ENCODE assay signal across 8 cellular contexts in the genomic region with DNA sequence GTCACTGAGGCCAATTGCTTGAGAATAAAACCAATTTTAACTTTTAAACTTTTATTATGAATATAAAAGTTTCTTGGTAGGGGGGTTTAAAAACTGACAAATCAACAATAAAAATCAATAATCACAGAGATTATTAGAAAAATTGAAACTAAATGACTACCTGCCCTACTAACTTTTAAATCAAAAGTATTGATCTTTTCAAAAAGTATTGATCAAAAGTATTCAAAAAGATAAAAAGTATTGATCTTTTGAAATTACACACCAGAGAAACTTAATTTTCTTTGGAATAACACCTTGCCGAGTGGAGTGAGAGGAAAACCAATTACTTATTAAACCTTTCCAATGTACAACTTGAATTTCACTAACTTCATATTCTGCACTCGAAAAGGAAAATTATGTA. TPM values are rescaled to one million over a fixed set of nuclear protein-coding genes. Genes with fewer than 3 reads are reported as not detected.
DNase-seq lines count a peak whose midpoint lies in the region; ATAC-seq and TF ChIP-seq lines count a peak whose summit lies in the region.

No MANE protein-coding gene starts in this region.

- no peak overlapping the region for H3K9ac ChIP-seq in H9 (ENCODE audit: extremely low read depth, insufficient read length, low read length)

- H3K4me3 ChIP-seq in WI38 (ENCODE audit: low read depth, low read length): peak overlapping the region; percentile 69
- H3K4me3 ChIP-seq in foreskin fibroblast (ENCODE audit: low read depth in 1 of 2, low read length in 2 of 2): peak overlapping the region; percentile 85 to 98
- peak overlapping the region; percentile 80 to 99 (median 93) for H3K4me3 ChIP-seq in skin epidermis

- no peak overlapping the region for H3K23ac ChIP-seq in H9 (ENCODE audit: insufficient read length, low read depth, low read length)

- no peaks in the 10 kb centered on the region for H4K20me1 ChIP-seq in H9 (ENCODE audit: control insufficient read depth, insufficient read depth, insufficient read length)

- H4K8ac ChIP-seq in H9 (replicated peaks; ENCODE audit: insufficient read length, low read depth, low read length): no peak overlapping the region

- no peak overlapping the region for H3K4ac ChIP-seq in H9 (ENCODE audit: low read depth, low read length)

- no peak overlapping the region for H2BK5ac ChIP-seq in H9 (ENCODE audit: insufficient read length, low read length)

- H3K56ac ChIP-seq in H9 (ENCODE audit: insufficient read length, low read depth, low read length): no peak overlapping the region

- no peak overlapping the region for H2AFZ ChIP-seq in H9 (ENCODE audit: low read length)

- no peak overlapping the region for H3T11ph ChIP-seq in H9 (ENCODE audit: low read length)

- H3K18ac ChIP-seq in H9 (ENCODE audit: insufficient read length, low read depth, low read length): no peak overlapping the region

- ATAC-seq in HG03432 (IDR thresholded peaks at IDR 0.05; ENCODE audit: unreplicated experiment): no peak
- ATAC-seq in GM19351 (IDR thresholded peaks at IDR 0.05; ENCODE audit: unreplicated experiment): no peak
- no peak for ATAC-seq in HG02852 (IDR thresholded peaks at IDR 0.05; ENCODE audit: unreplicated experiment)

- H2BK20ac ChIP-seq in H9 (ENCODE audit: low read depth, low read length, poor library complexity, severe bottlenecking): no peak overlapping the region

- no peaks in the 10 kb centered on the region for H3K79me1 ChIP-seq in H9 (ENCODE audit: insufficient read depth, low read depth, low read length, poor library complexity, severe bottlenecking)

- H3K27me3 ChIP-seq in H9 (ENCODE audit: insufficient read depth, low read length): no peaks in the 10 kb centered on the region

- H3K27ac ChIP-seq in H9 (ENCODE audit: insufficient read length, low read depth, low read length) (no peak overlapping the region), skin epidermis (peak overlapping the region in 4 of 21 experiments; percentile 98 to 99 (median 98))

- peaks cover 32 to 40% of the 10 kb centered on the region in 2 experiments for H3K4me1 Mint-ChIP-seq in H9

- no peaks in the 10 kb centered on the region; the same call in 1 of the 2 replicates for H3K27me3 Mint-ChIP-seq in H9 (ENCODE audit: low read depth)

- H4K91ac ChIP-seq in H9 (ENCODE audit: insufficient read length, low read depth, low read length): no peak overlapping the region

- no peak for DNase-seq in H9
- DNase-seq in foreskin fibroblast: no peak
- no peak for DNase-seq in KG1 (lab: John Stamatoyannopoulos, UW)

- H2BK15ac ChIP-seq in H9 (ENCODE audit: low read depth, low read length): no peak overlapping the region

- peaks cover 12% of the 10 kb centered on the region; the same call in 1 of the 2 replicates for H3K79me2 ChIP-seq in H9 (ENCODE audit: insufficient read depth, low read length)

- H3K4me1 ChIP-seq in H9 (ENCODE audit: insufficient read depth, low read length): peaks cover 3% of the 10 kb centered on the region; the same call in 1 of the 2 replicates

- peaks cover 14% of the 10 kb centered on the region for H3K23me2 ChIP-seq in H9 (ENCODE audit: insufficient read length, low read depth, low read length, poor library complexity, severe bottlenecking)

- H2BK12ac ChIP-seq in H9 (ENCODE audit: insufficient read length, low read depth, low read length): no peak overlapping the region

- H3K14ac ChIP-seq in H9 (ENCODE audit: insufficient read depth, low read length): no peak overlapping the region

- H3K36me3 Mint-ChIP-seq in H9 (ENCODE audit: insufficient read depth in 1 of 3, low read depth in 3 of 3): peaks cover 2 to 18% (median 18%) of the 10 kb centered on the region in 3 experiments; a peak in 6 of 7 replicates

- peak overlapping the region; percentile 98 for H3K4me2 ChIP-seq in H9 (ENCODE audit: insufficient read depth, insufficient read length, low read length)

- H3K9me3 ChIP-seq in H9 (ENCODE audit: control insufficient read depth, low read depth, low read length): no peaks in the 10 kb centered on the region

- H3K27ac Mint-ChIP-seq in H9: no peak overlapping the region

- H2BK120ac ChIP-seq in H9 (ENCODE audit: low read depth, low read length, poor library complexity, severe bottlenecking): no peak overlapping the region

- peak overlapping the region; percentile 89 to 97 for H3K4me3 Mint-ChIP-seq in H9

- no peaks in the 10 kb centered on the region; a peak in 1 of 5 replicates for H3K9me3 Mint-ChIP-seq in H9

- WGBS in H9 (ENCODE audit: extremely low coverage, insufficient read length, low lambda C conversion rate): no CpG with 5 or more reads among the region's 2 CpGs

- no peak overlapping the region for H2AK5ac ChIP-seq in H9 (ENCODE audit: insufficient read length, low read length)

- TF ChIP-seq CTCF in H9 (conservative IDR thresholded peaks at IDR 0.05) (no peak), WI38 (IDR thresholded peaks at IDR 0.05; ENCODE audit: low read depth, low read length) (no peak), foreskin fibroblast (IDR thresholded peaks at IDR 0.05; ENCODE audit: low read depth, low read length) (no peak)

- H4K5ac ChIP-seq in H9 (ENCODE audit: insufficient read length, low read depth, low read length): no peak overlapping the region

RNA-seq across cellular contexts. Expression of a gene that starts 2.2 kb away (rescaled TPM):
- total RNA-seq in H9 (2021): 17.1 and 17.3 TPM in 2 replicates
